ENCODE assay signal across 9 cellular contexts in genomic region chr7:37353949-37354660, GRCh38.
DNase-seq lines count a peak whose midpoint lies in the region; ATAC-seq and TF ChIP-seq lines count a peak whose summit lies in the region.
"Had no signal": no experiment of that assay in that cellular context is flagged by ENCODE, and none has a peak within 500 bp of the region (broad histone marks: within the 10 kb centered on the region; RNA-seq: fewer than 3 reads in every experiment).

No MANE protein-coding gene starts in this region.

- no peak overlapping the region for H4K5ac ChIP-seq in H9 (ENCODE audit: insufficient read length, low read depth, low read length)

- H2BK12ac ChIP-seq in H9 (ENCODE audit: insufficient read length, low read depth, low read length): no peak overlapping the region

- H3K18ac ChIP-seq in H9 (ENCODE audit: insufficient read length, low read depth, low read length): no peak overlapping the region

- H3K9me3 Mint-ChIP-seq in H9 (no peaks in the 10 kb centered on the region), activated B cell treated with CpG ODN at 0.5 μM for 24 hours (no peaks in the 10 kb centered on the region)
- no peaks in the 10 kb centered on the region for H3K9me3 Mint-ChIP-seq in stimulated activated memory B cell treated with anti-CD40 and anti-IgM and Interleukin-4, amounts not matched to agents 10 μg/mL and 1 μg/mL and 100 μg/mL, for 72 hours

- ATAC-seq in activated B cell treated with CpG ODN at 0.5 μM for 24 hours (ENCODE audit: low read depth): no peak
- peak in 1 of 2 donors; percentile 55 for ATAC-seq in right cardiac atrium
- no peak for ATAC-seq in stimulated activated memory B cell treated with anti-CD40 and anti-IgM and Interleukin-4, amounts not matched to agents 10 μg/mL and 1 μg/mL and 100 μg/mL, for 72 hours

- H3K9ac ChIP-seq in H9 (ENCODE audit: extremely low read depth, insufficient read length, low read length) (no peak overlapping the region), SK-N-SH (no peak overlapping the region)

- H2BK120ac ChIP-seq in H9 (ENCODE audit: low read depth, low read length, poor library complexity, severe bottlenecking): no peak overlapping the region

- CTCF ChIA-PET in activated B cell treated with CpG ODN at 0.5 μM for 24 hours (lab: Charles Lee) (interaction anchor here (0.6 to 6.5 kb wide), 26 partner anchors 11 to 866 kb away, joined by 3 to 96 read pairs (median 4); partner anchors contain the start of gene ELMO1), SK-N-SH (lab: Yijun Ruan, JAX) (interaction anchor here (1.0 to 5.4 kb wide), 7 partner anchors 10 to 119 kb away, joined by 3 to 38 read pairs (median 4); no protein-coding TSS in a partner anchor)

- WGBS in H9 (ENCODE audit: extremely low coverage, insufficient read length, low lambda C conversion rate): no CpG with 5 or more reads among the region's 5 CpGs
- 54% methylated on average over 5 of the region's 5 CpGs for WGBS in right cardiac atrium
- 51% methylated on average over 5 of the region's 5 CpGs for WGBS in SK-N-SH (ENCODE audit: low lambda C conversion rate)

- no peaks in the 10 kb centered on the region for H3F3A ChIP-seq in SK-N-SH (replicated peaks; ENCODE audit: insufficient read depth)

- H3K36me3 ChIP-seq in SK-N-SH (replicated peaks in 1 of 2; ENCODE audit: control insufficient read depth in 1 of 2, insufficient read depth in 2 of 2, low read length in 1 of 2): no peaks in the 10 kb centered on the region

- TF ChIP-seq CTCF in H9 (conservative IDR thresholded peaks at IDR 0.05) (no peak), activated B cell treated with CpG ODN at 0.5 μM for 24 hours (IDR thresholded peaks at IDR 0.05) (no peak), SK-N-SH (IDR thresholded peaks at IDR 0.05) (no peak)

- intact Hi-C loops in activated B cell treated with CpG ODN at 0.5 μM for 24 hours (cut with micrococcal nuclease) (loop anchor here (1.0 to 10.0 kb wide), 17 partner anchors 12 to 989 kb away; a partner anchor contains a TSS), right cardiac atrium (cut with DNase I) (loop anchor here in 1 of 4 donors (10.0 kb wide), 2 partner anchors 69 to 91 kb away; partner anchors contain the start of gene ELMO1)

- H3K27ac Mint-ChIP-seq in H9 (peak overlapping the region in 2 of 3 experiments; percentile 42 to 74; a peak in 4 of 7 replicates), activated B cell treated with CpG ODN at 0.5 μM for 24 hours (peak overlapping the region; percentile 86)
- peak overlapping the region; percentile 82 for H3K27ac Mint-ChIP-seq in stimulated activated memory B cell treated with anti-CD40 and anti-IgM and Interleukin-4, amounts not matched to agents 10 μg/mL and 1 μg/mL and 100 μg/mL, for 72 hours

- H3K4me3 ChIP-seq in right cardiac atrium (ENCODE audit: low read length) (no peak overlapping the region), SK-N-SH (ENCODE audit: low read depth in 2 of 2, low read length in 1 of 2) (no peak overlapping the region)

- H2BK15ac ChIP-seq in H9 (ENCODE audit: low read depth, low read length): no peak overlapping the region

- TF ChIP-seq EP300 in SK-N-SH (IDR thresholded peaks at IDR 0.05; ENCODE audit: borderline replicate concordance in 1 of 2, low read depth in 1 of 2, low read length in 1 of 2): no peak

- H3K27me3 Mint-ChIP-seq in H9 (ENCODE audit: low read depth) (no peaks in the 10 kb centered on the region), activated B cell treated with CpG ODN at 0.5 μM for 24 hours (no peaks in the 10 kb centered on the region)
- no peaks in the 10 kb centered on the region for H3K27me3 Mint-ChIP-seq in stimulated activated memory B cell treated with anti-CD40 and anti-IgM and Interleukin-4, amounts not matched to agents 10 μg/mL and 1 μg/mL and 100 μg/mL, for 72 hours

- no peaks in the 10 kb centered on the region for H3K23me2 ChIP-seq in H9 (ENCODE audit: insufficient read length, low read depth, low read length, poor library complexity, severe bottlenecking)

- no peak overlapping the region for H2AFZ ChIP-seq in H9 (ENCODE audit: low read length)
- no peak overlapping the region for H2AFZ ChIP-seq in SK-N-SH (ENCODE audit: low read depth)

- H3K4me1 ChIP-seq in H9 (ENCODE audit: insufficient read depth, low read length) (0 out of 2 replicates have a peak, but pooled peaks cover 2% of the 10 kb centered on the region), right cardiac atrium (ENCODE audit: control insufficient read depth, insufficient read depth, low read length) (peaks cover 11% of the 10 kb centered on the region), SK-N-SH (ENCODE audit: control insufficient read depth in 1 of 2, insufficient read depth in 2 of 2, low read depth in 1 of 2, low read length in 1 of 2) (peaks cover 0 to 6% of the 10 kb centered on the region in 2 experiments; a peak in 2 of 4 replicates)

- H3K9me2 ChIP-seq in SK-N-SH: no peaks in the 10 kb centered on the region

- POLR2A ChIA-PET in activated B cell treated with CpG ODN at 0.5 μM for 24 hours (lab: Charles Lee) (interaction anchor here (0.6 to 3.4 kb wide), 12 partner anchors 9 to 1553 kb away, joined by 3 to 61 read pairs (median 4); partner anchors contain the start of genes ELMO1 and SEPTIN7), SK-N-SH (lab: Yijun Ruan, JAX) (no interaction called here)

- no peak overlapping the region for H3K4ac ChIP-seq in H9 (ENCODE audit: low read depth, low read length)

- H3K4me2 ChIP-seq in H9 (ENCODE audit: insufficient read depth, insufficient read length, low read length) (no peak overlapping the region), SK-N-SH (no peak overlapping the region)

- H3K27me3 ChIP-seq in H9 (ENCODE audit: insufficient read depth, low read length) (no peaks in the 10 kb centered on the region), right cardiac atrium (ENCODE audit: control insufficient read depth, insufficient read depth) (no peaks in the 10 kb centered on the region), SK-N-SH (ENCODE audit: insufficient read depth) (no peaks in the 10 kb centered on the region)

- H3K79me2 ChIP-seq in H9 (ENCODE audit: insufficient read depth, low read length) (no peaks in the 10 kb centered on the region), SK-N-SH (ENCODE audit: insufficient read depth) (no peaks in the 10 kb centered on the region)

- H3K27ac ChIP-seq in H9 (ENCODE audit: insufficient read length, low read depth, low read length): no peak overlapping the region
- H3K27ac ChIP-seq in right cardiac atrium (ENCODE audit: low read length): peak overlapping the region; percentile 65
- no peak overlapping the region for H3K27ac ChIP-seq in SK-N-SH (ENCODE audit: low read depth in 2 of 2, low read length in 1 of 2)

- no peaks in the 10 kb centered on the region for H3K79me1 ChIP-seq in H9 (ENCODE audit: insufficient read depth, low read depth, low read length, poor library complexity, severe bottlenecking)

- no peak overlapping the region for H3K23ac ChIP-seq in H9 (ENCODE audit: insufficient read length, low read depth, low read length)

- no peak overlapping the region for H4K8ac ChIP-seq in H9 (replicated peaks; ENCODE audit: insufficient read length, low read depth, low read length)

- no peaks in the 10 kb centered on the region for H3K9me3 ChIP-seq in H9 (ENCODE audit: control insufficient read depth, low read depth, low read length)
- no peaks in the 10 kb centered on the region for H3K9me3 ChIP-seq in right cardiac atrium (ENCODE audit: control insufficient read depth, low read length)
- H3K9me3 ChIP-seq in SK-N-SH: no peaks in the 10 kb centered on the region; the same call in 1 of the 2 replicates

- no peak overlapping the region for H3K56ac ChIP-seq in H9 (ENCODE audit: insufficient read length, low read depth, low read length)

- H3K14ac ChIP-seq in H9 (ENCODE audit: insufficient read depth, low read length): no peak overlapping the region

- H3K36me3 Mint-ChIP-seq in H9 (ENCODE audit: insufficient read depth in 1 of 3, low read depth in 3 of 3): peaks cover 0 to 2% (median 0%) of the 10 kb centered on the region in 3 experiments; a peak in 1 of 7 replicates
- peaks cover 2% of the 10 kb centered on the region for H3K36me3 Mint-ChIP-seq in activated B cell treated with CpG ODN at 0.5 μM for 24 hours (ENCODE audit: low read depth)
- H3K36me3 Mint-ChIP-seq in stimulated activated memory B cell treated with anti-CD40 and anti-IgM and Interleukin-4, amounts not matched to agents 10 μg/mL and 1 μg/mL and 100 μg/mL, for 72 hours: no peaks in the 10 kb centered on the region

- no peak overlapping the region for H3K4me3 Mint-ChIP-seq in H9
- H3K4me3 Mint-ChIP-seq in activated B cell treated with CpG ODN at 0.5 μM for 24 hours: peak overlapping the region; percentile 96
- H3K4me3 Mint-ChIP-seq in stimulated activated memory B cell treated with anti-CD40 and anti-IgM and Interleukin-4, amounts not matched to agents 10 μg/mL and 1 μg/mL and 100 μg/mL, for 72 hours: peak overlapping the region; percentile 84

- DNase-seq in H9 (no peak), activated B cell treated with CpG ODN at 0.5 μM for 24 hours (no peak), right cardiac atrium (no peak), medulla oblongata (ENCODE audit: extremely low spot score) (no peak), activated gamma-delta T cell treated with Interleukin-2 at 50 U/mL for 16 hours (no peak), NCI-H524 (lab: John Stamatoyannopoulos, UW) (no peak), SK-N-SH (no peak)
- DNase-seq: NCI-H226 had no signal

- H2BK20ac ChIP-seq in H9 (ENCODE audit: low read depth, low read length, poor library complexity, severe bottlenecking): no peak overlapping the region

- no peak for TF ChIP-seq RAD21 in SK-N-SH (IDR thresholded peaks at IDR 0.05; ENCODE audit: low read length)

- H2AK5ac ChIP-seq in H9 (ENCODE audit: insufficient read length, low read length): no peak overlapping the region

- no peak overlapping the region for H3T11ph ChIP-seq in H9 (ENCODE audit: low read length)

- H4K91ac ChIP-seq in H9 (ENCODE audit: insufficient read length, low read depth, low read length): no peak overlapping the region

- H3K4me1 Mint-ChIP-seq in H9 (peaks cover 24 to 30% of the 10 kb centered on the region in 2 experiments), activated B cell treated with CpG ODN at 0.5 μM for 24 hours (peaks cover 52% of the 10 kb centered on the region)
- H3K4me1 Mint-ChIP-seq in stimulated activated memory B cell treated with anti-CD40 and anti-IgM and Interleukin-4, amounts not matched to agents 10 μg/mL and 1 μg/mL and 100 μg/mL, for 72 hours: peaks cover 76% of the 10 kb centered on the region

- H2BK5ac ChIP-seq in H9 (ENCODE audit: insufficient read length, low read length): no peak overlapping the region

- H4K20me1 ChIP-seq in H9 (ENCODE audit: control insufficient read depth, insufficient read depth, insufficient read length): no peaks in the 10 kb centered on the region
- no peaks in the 10 kb centered on the region for H4K20me1 ChIP-seq in SK-N-SH (ENCODE audit: insufficient read depth)

TF ChIP-seq in SK-N-SH, 30 proteins besides CTCF, POLR2A, EP300 and RAD21 (continues in another document):
- TF ChIP-seq GATA2 (CRISPR knock-in tag; IDR thresholded peaks at IDR 0.05): no peak
- no peak for TF ChIP-seq FOXM1 (IDR thresholded peaks at IDR 0.05; ENCODE audit: low read depth)
- no peak for TF ChIP-seq CHD2 (IDR thresholded peaks at IDR 0.05; ENCODE audit: low read length, partially characterized antibody)

Comparison
In these comparisons a context has a peak if more than half of its experiments do, and no peak if none do; other contexts are left out.
1. H3K4me3 Mint-ChIP-seq: peak in activated B cell treated with CpG ODN at 0.5 μM for 24 hours (single experiment) and stimulated activated memory B cell treated with anti-CD40 and anti-IgM and Interleukin-4, amounts not matched to agents 10 μg/mL and 1 μg/mL and 100 μg/mL, for 72 hours (single experiment); none in H9 (0 of 2).
2. Peak in every context shown above with its lines, with median percentiles within 50 percentile points of each other: H3K27ac Mint-ChIP-seq.